ENCODE assay signal across 2 cellular contexts in genomic region chr2:226660524-226660923, GRCh38.
TF ChIP-seq lines count a peak whose summit lies in the region.

No MANE protein-coding gene starts in this region.

TF ChIP-seq in SK-N-SH treated with all-trans-retinoic acid at 6 μM for 48 hours, 23 proteins besides CTCF, POLR2A, EP300 and RAD21 (continued from another document):
- TF ChIP-seq TSHZ2 (CRISPR knock-in tag; IDR thresholded peaks at IDR 0.05), result no peak

TF ChIP-seq in SK-N-SH, 30 proteins besides CTCF, POLR2A, EP300 and RAD21 (continued from another document):
- TF ChIP-seq ZBTB33 (IDR thresholded peaks at IDR 0.05; ENCODE audit: borderline replicate concordance, low read depth) (no peak), SIN3A (IDR thresholded peaks at IDR 0.05; ENCODE audit: borderline replicate concordance, low read depth, low read length) (no peak)
TF ChIP-seq in SK-N-SH: peak in this region for 0.
